In the genomic region with DNA sequence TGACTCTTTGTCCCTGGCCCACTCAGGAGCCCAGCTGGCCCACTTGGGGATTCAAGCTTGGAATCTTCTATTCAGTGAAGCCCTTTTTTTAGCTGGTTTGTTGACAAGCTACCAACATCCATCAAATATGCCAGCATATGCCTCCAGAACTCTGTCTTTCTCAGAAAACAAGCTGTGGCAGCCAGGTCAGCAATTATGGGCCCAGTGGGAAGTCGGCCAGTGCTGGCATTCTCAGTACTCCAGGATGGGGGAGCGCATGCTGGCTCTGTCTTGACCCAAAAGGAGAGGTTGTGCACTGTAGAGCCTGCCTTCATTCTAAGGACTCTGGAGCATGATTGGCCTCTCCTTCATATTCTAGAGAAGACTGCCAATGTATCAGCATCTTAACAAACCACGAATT, we compare ENCODE assay signal across 1 cellular context.
TF ChIP-seq lines count a peak whose summit lies in the region.

No MANE protein-coding gene starts in this region.

TF ChIP-seq in GM23338, 12 proteins besides CTCF, POLR2A, EP300 and RAD21 (continued from another document):
- TF ChIP-seq, protein P1, sequence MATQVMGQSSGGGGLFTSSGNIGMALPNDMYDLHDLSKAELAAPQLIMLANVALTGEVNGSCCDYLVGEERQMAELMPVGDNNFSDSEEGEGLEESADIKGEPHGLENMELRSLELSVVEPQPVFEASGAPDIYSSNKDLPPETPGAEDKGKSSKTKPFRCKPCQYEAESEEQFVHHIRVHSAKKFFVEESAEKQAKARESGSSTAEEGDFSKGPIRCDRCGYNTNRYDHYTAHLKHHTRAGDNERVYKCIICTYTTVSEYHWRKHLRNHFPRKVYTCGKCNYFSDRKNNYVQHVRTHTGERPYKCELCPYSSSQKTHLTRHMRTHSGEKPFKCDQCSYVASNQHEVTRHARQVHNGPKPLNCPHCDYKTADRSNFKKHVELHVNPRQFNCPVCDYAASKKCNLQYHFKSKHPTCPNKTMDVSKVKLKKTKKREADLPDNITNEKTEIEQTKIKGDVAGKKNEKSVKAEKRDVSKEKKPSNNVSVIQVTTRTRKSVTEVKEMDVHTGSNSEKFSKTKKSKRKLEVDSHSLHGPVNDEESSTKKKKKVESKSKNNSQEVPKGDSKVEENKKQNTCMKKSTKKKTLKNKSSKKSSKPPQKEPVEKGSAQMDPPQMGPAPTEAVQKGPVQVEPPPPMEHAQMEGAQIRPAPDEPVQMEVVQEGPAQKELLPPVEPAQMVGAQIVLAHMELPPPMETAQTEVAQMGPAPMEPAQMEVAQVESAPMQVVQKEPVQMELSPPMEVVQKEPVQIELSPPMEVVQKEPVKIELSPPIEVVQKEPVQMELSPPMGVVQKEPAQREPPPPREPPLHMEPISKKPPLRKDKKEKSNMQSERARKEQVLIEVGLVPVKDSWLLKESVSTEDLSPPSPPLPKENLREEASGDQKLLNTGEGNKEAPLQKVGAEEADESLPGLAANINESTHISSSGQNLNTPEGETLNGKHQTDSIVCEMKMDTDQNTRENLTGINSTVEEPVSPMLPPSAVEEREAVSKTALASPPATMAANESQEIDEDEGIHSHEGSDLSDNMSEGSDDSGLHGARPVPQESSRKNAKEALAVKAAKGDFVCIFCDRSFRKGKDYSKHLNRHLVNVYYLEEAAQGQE (IDR thresholded peaks at IDR 0.05; ENCODE audit: unreplicated experiment), result no peak
